In genomic region chr22:39348909-39349505, GRCh38 we compare ENCODE assay signal across 8 cellular contexts. TPM values are rescaled to one million over a fixed set of nuclear protein-coding genes. Genes with fewer than 3 reads are reported as not detected.
DNase-seq lines count a peak whose midpoint lies in the region; ATAC-seq and TF ChIP-seq lines count a peak whose summit lies in the region.

No MANE protein-coding gene starts in this region.

- H3K27me3 ChIP-seq in lower lobe of right lung (ENCODE audit: low read depth) = no peaks in the 10 kb centered on the region
- H3K27me3 ChIP-seq in tibial nerve = no peaks in the 10 kb centered on the region

- in situ Hi-C loops in GM13977 (cut with MboI; ENCODE audit: low pct_unique_long_range_greater_than_20kb, low sequenced_read_pairs, unreplicated experiment) = no loop called here

- TF ChIP-seq EP300 in tibial nerve (IDR thresholded peaks at IDR 0.05) = no peak

- no peak for ATAC-seq in central memory CD8-positive, alpha-beta T cell (replicated peaks; ENCODE audit: extremely low read depth, poor library complexity, severe bottlenecking)
- peak; percentile 56 to 61 for ATAC-seq in lower lobe of right lung
- no peak for ATAC-seq in GM21576 (IDR thresholded peaks at IDR 0.05; ENCODE audit: unreplicated experiment)

- intact Hi-C loops in lower lobe of right lung (cut with DNase I) = no loop called here

- TF ChIP-seq CTCF in GM13977 (IDR thresholded peaks at IDR 0.05; ENCODE audit: extremely low read depth, insufficient read depth, missing control alignments) (no peak), lower lobe of right lung (IDR thresholded peaks at IDR 0.05) (no peak), tibial nerve (IDR thresholded peaks at IDR 0.05) (no peak)

- H3K9me3 Mint-ChIP-seq in central memory CD8-positive, alpha-beta T cell = no peaks in the 10 kb centered on the region

- H3K4me1 ChIP-seq in lower lobe of right lung = peaks cover 19% of the 10 kb centered on the region
- peaks cover 0 to 31% (median 10%) of the 10 kb centered on the region in 4 donors for H3K4me1 ChIP-seq in tibial nerve

- H3K4me3 Mint-ChIP-seq in central memory CD8-positive, alpha-beta T cell = peak overlapping the region; percentile 79

- DNase-seq in GM13977 (ENCODE audit: low spot score) = peak; percentile 28
- peak; percentile 51 for DNase-seq in NCI-H748 (lab: John Stamatoyannopoulos, UW; ENCODE audit: unreplicated experiment)
- DNase-seq in central memory CD8-positive, alpha-beta T cell (ENCODE audit: low spot score in 2 of 2) = no peak
- peak; percentile 58 for DNase-seq in lower lobe of right lung
- no peak for DNase-seq in tibial nerve (ENCODE audit: low spot score in 2 of 2)
- no peak for DNase-seq in HK-2 (ENCODE audit: unreplicated experiment)
- DNase-seq in T-helper 9 cell = no peak

- peaks cover 2% of the 10 kb centered on the region for H3K36me3 Mint-ChIP-seq in central memory CD8-positive, alpha-beta T cell (ENCODE audit: insufficient read depth)

- H3K27ac ChIP-seq in lower lobe of right lung (peak overlapping the region; percentile 36), tibial nerve (peak overlapping the region; percentile 68 to 93 (median 76))

- H3K4me3 ChIP-seq in lower lobe of right lung (peak overlapping the region; percentile 66), tibial nerve (peak overlapping the region; percentile 59 to 99 (median 76))

- no peaks in the 10 kb centered on the region for H3K9me3 ChIP-seq in lower lobe of right lung
- no peaks in the 10 kb centered on the region for H3K9me3 ChIP-seq in tibial nerve

- H3K27me3 Mint-ChIP-seq in central memory CD8-positive, alpha-beta T cell = peaks cover 34% of the 10 kb centered on the region

- H3K27ac Mint-ChIP-seq in central memory CD8-positive, alpha-beta T cell (ENCODE audit: low read depth) = no peak overlapping the region

- H3K4me1 Mint-ChIP-seq in central memory CD8-positive, alpha-beta T cell = peaks cover 7% of the 10 kb centered on the region

- 17 to 23% methylated on average over 10 to 11 of the region's 11 CpGs for WGBS in tibial nerve, 2 donors

- no peak for TF ChIP-seq POLR2A in tibial nerve (IDR thresholded peaks at IDR 0.05)

- H3K36me3 ChIP-seq in lower lobe of right lung (no peaks in the 10 kb centered on the region), tibial nerve (no peaks in the 10 kb centered on the region)

RNA-seq across cellular contexts. Expression of gene SYNGR1, which starts 0.8 kb away (rescaled TPM):
- total RNA-seq in lower lobe of right lung (13.4 TPM), tibial nerve (10 to 100 TPM; 21.1 to 32.8 (median 25.5) TPM)

RNA-seq across cellular contexts. Expression of gene RPL3, which starts 29.6 kb away (rescaled TPM):
- total RNA-seq in lower lobe of right lung (1,467 TPM), tibial nerve (1,000 to 10,000 TPM; 1,869 to 2,331 (median 1,970) TPM)

RNA-seq across cellular contexts. Expression of gene TAB1, which starts 50.6 kb away (rescaled TPM):
- total RNA-seq in lower lobe of right lung = 27.2 TPM
- 10 to 100 TPM; 29.7 to 33.7 (median 32.0) TPM for total RNA-seq in tibial nerve

Comparison
In these comparisons a context has a peak if more than half of its experiments do, and no peak if none do; other contexts are left out.
1. DNase-seq: peak in GM13977 (single experiment), NCI-H748 (single experiment) and lower lobe of right lung (single experiment); none in central memory CD8-positive, alpha-beta T cell (0 of 2), tibial nerve (0 of 2), HK-2 (single experiment) and T-helper 9 cell (single experiment).
2. ATAC-seq: peak in lower lobe of right lung (2 of 2); none in central memory CD8-positive, alpha-beta T cell (single experiment) and GM21576 (single experiment).